Comparison of ENCODE assay signal across 2 cellular contexts in the genomic region with DNA sequence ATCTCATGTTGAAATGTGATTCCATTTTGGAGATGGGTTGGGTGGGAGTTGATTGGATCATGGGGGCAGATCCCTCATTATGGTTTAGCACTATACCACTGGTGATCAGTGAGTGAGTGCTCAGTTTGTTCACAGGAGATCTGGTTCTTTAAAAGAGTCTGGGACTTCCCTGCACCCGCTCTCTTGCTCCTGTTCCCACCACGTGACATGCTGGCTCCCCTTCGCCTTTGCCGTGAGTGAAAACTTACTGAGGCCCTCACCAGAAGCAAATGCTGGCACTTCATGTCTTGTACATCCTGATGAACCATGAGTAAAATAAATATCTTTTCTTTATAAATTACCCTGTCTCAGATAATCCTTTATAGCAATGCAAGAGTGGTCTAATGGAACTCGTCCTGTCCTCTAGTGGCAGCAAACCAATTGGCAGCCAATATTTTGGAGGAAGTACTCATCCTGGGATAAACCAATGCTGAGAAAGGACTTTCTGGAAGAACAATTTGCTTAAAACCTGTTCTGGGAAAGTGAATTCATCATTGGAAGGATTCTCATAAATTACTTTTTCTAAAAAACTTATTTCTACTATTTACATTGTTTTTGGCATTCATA.
A peak's percentile ranks its signal among the peaks of the same experiment; 100 is the strongest.
TF ChIP-seq lines count a peak whose summit lies in the region.

No MANE protein-coding gene starts in this region.

TF ChIP-seq in K562, 482 proteins besides CTCF, POLR2A, EP300 and RAD21:
- no peak for TF ChIP-seq RBBP5 (IDR thresholded peaks at IDR 0.05; ENCODE audit: borderline replicate concordance, insufficient read depth, low read length, poor library complexity, severe bottlenecking)
- TF ChIP-seq ZNF518B (CRISPR knock-in tag; IDR thresholded peaks at IDR 0.05): no peak
- TF ChIP-seq RAD51 (IDR thresholded peaks at IDR 0.05; ENCODE audit: borderline replicate concordance, low read depth): peak; percentile 62; the same call in 1 of the 2 replicates
- TF ChIP-seq, protein P1, sequence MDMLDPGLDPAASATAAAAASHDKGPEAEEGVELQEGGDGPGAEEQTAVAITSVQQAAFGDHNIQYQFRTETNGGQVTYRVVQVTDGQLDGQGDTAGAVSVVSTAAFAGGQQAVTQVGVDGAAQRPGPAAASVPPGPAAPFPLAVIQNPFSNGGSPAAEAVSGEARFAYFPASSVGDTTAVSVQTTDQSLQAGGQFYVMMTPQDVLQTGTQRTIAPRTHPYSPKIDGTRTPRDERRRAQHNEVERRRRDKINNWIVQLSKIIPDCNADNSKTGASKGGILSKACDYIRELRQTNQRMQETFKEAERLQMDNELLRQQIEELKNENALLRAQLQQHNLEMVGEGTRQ (CRISPR knock-in tag; IDR thresholded peaks at IDR 0.05): peak; percentile 60
- TF ChIP-seq, protein P2, sequence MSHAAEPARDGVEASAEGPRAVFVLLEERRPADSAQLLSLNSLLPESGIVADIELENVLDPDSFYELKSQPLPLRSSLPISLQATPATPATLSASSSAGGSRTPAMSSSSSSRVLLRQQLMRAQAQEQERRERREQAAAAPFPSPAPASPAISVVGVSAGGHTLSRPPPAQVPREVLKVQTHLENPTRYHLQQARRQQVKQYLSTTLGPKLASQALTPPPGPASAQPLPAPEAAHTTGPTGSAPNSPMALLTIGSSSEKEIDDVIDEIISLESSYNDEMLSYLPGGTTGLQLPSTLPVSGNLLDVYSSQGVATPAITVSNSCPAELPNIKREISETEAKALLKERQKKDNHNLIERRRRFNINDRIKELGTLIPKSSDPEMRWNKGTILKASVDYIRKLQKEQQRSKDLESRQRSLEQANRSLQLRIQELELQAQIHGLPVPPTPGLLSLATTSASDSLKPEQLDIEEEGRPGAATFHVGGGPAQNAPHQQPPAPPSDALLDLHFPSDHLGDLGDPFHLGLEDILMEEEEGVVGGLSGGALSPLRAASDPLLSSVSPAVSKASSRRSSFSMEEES (CRISPR knock-in tag; IDR thresholded peaks at IDR 0.05): peak; percentile 32

TF ChIP-seq in liver, 16 proteins besides CTCF, POLR2A, EP300 and RAD21:
- no peak for TF ChIP-seq ATF3 (IDR thresholded peaks at IDR 0.05)
- TF ChIP-seq, protein P3, sequence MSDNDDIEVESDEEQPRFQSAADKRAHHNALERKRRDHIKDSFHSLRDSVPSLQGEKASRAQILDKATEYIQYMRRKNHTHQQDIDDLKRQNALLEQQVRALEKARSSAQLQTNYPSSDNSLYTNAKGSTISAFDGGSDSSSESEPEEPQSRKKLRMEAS (IDR thresholded peaks at IDR 0.05): no peak
- peak in 1 of 2 donors; percentile 7 for TF ChIP-seq HNF4A (conservative IDR thresholded peaks at IDR 0.05)
- TF ChIP-seq YY1 (IDR thresholded peaks at IDR 0.05): peak; percentile 49
- TF ChIP-seq, protein P4, sequence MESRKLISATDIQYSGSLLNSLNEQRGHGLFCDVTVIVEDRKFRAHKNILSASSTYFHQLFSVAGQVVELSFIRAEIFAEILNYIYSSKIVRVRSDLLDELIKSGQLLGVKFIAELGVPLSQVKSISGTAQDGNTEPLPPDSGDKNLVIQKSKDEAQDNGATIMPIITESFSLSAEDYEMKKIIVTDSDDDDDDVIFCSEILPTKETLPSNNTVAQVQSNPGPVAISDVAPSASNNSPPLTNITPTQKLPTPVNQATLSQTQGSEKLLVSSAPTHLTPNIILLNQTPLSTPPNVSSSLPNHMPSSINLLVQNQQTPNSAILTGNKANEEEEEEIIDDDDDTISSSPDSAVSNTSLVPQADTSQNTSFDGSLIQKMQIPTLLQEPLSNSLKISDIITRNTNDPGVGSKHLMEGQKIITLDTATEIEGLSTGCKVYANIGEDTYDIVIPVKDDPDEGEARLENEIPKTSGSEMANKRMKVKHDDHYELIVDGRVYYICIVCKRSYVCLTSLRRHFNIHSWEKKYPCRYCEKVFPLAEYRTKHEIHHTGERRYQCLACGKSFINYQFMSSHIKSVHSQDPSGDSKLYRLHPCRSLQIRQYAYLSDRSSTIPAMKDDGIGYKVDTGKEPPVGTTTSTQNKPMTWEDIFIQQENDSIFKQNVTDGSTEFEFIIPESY (IDR thresholded peaks at IDR 0.05): no peak
- peak in 1 of 2 donors; percentile 15 for TF ChIP-seq RXRA (IDR thresholded peaks at IDR 0.05)
- TF ChIP-seq SP1 (IDR thresholded peaks at IDR 0.05): no peak
TF ChIP-seq in liver: peak in this region for 3.
